ENCODE assay signal across 1 cellular context in genomic region chr21:42937960-42938580, GRCh38.
TF ChIP-seq lines count a peak whose summit lies in the region.

No MANE protein-coding gene starts in this region.

TF ChIP-seq in WTC11, 78 proteins besides CTCF, POLR2A, EP300 and RAD21 (continued from another document):
- TF ChIP-seq STAT6 (CRISPR knock-in tag; conservative IDR thresholded peaks at IDR 0.05; ENCODE audit: low read depth): no peak
- TF ChIP-seq SMAD4 (CRISPR knock-in tag; IDR thresholded peaks at IDR 0.05): no peak
- TF ChIP-seq ZNF121 (CRISPR knock-in tag; IDR thresholded peaks at IDR 0.05): peak; percentile 69; the same call in 1 of the 2 replicates
